27 cellular contexts compared by ENCODE assay signal in genomic region chr12:21894792-21895392, GRCh38. TPM values are rescaled to one million over a fixed set of nuclear protein-coding genes. Genes with fewer than 3 reads are reported as not detected.
DNase-seq lines count a peak whose midpoint lies in the region; ATAC-seq and TF ChIP-seq lines count a peak whose summit lies in the region.
"Had no signal": no experiment of that assay in that cellular context is flagged by ENCODE, and none has a peak within 500 bp of the region (broad histone marks: within the 10 kb centered on the region; RNA-seq: fewer than 3 reads in every experiment).

No MANE protein-coding gene starts in this region.

- no peak for TF ChIP-seq POLR2A in gastrocnemius medialis (IDR thresholded peaks at IDR 0.05)

- DNase-seq in adipocyte (ENCODE audit: low read depth), result peak; percentile 14
- peak; percentile 9 for DNase-seq in kidney glomerular epithelial cell (lab: John Stamatoyannopoulos, UW)
- peak; percentile 42 to 46 for DNase-seq in gastrocnemius medialis
- DNase-seq in nephron progenitor cell, result no peak
- DNase-seq: activated CD4-positive, alpha-beta T cell treated with anti-CD3 and anti-CD28 coated beads for 4 hours; activated CD8-positive, alpha-beta memory T cell treated with anti-CD3 and anti-CD28 coated beads for 24 hours; activated effector memory CD4-positive, alpha-beta T cell treated with anti-CD3 and anti-CD28 coated beads, Interleukin-2, amount 50 U/mL, for 16 hours; activated naive CD8-positive, alpha-beta T cell treated with anti-CD3 and anti-CD28 coated beads for 36 hours; central memory CD4-positive, alpha-beta T cell; GF-D8; heart right ventricle; left cardiac atrium; mesendoderm; NCI-H1105; NCI-H1930; NCI-H526 treated with DMSO at 0.1 percent for 48 hours; SHP77 treated with DMSO at 0.1 percent for 48 hours had no signal

- H3K4me3 ChIP-seq in adipocyte (ENCODE audit: low read length) (no peak overlapping the region), gastrocnemius medialis (no peak overlapping the region)
- H3K4me3 ChIP-seq: heart right ventricle, prostate gland, skin epidermis had no signal

- peaks cover 10% of the 10 kb centered on the region for H3K9me3 Mint-ChIP-seq in nephron progenitor cell
- H3K9me3 Mint-ChIP-seq: T-helper 2 cell treated with Interferon-gamma antibody and Interleukin-4, amounts not matched to agents 5 μg/mL and 100 μg/mL, for 36 hours had no signal

- H3K9ac ChIP-seq in adipocyte (ENCODE audit: low read length), result no peak overlapping the region

- H3K4me1 Mint-ChIP-seq in nephron progenitor cell, result no peaks in the 10 kb centered on the region
- H3K4me1 Mint-ChIP-seq: activated naive CD8-positive, alpha-beta T cell treated with anti-CD3 and anti-CD28 coated beads for 36 hours; IgD-negative memory B cell had no signal

- H3K9me3 ChIP-seq in adipocyte (ENCODE audit: control insufficient read depth, low read length) (no peaks in the 10 kb centered on the region), gastrocnemius medialis (no peaks in the 10 kb centered on the region)
- H3K9me3 ChIP-seq: heart right ventricle, prostate gland had no signal

- H3K27ac Mint-ChIP-seq in nephron progenitor cell, result no peak overlapping the region
- H3K27ac Mint-ChIP-seq: activated naive CD8-positive, alpha-beta T cell treated with anti-CD3 and anti-CD28 coated beads for 36 hours; IgD-negative memory B cell; stimulated activated naive CD8-positive, alpha-beta T cell treated with anti-CD3 and anti-CD28 coated beads, Interleukin-15, Interleukin-2, amounts not matched to agents 100 ng/mL and 50 ng/mL, for 24 hours; T-helper 2 cell treated with Interferon-gamma antibody and Interleukin-4, amounts not matched to agents 5 μg/mL and 100 μg/mL, for 36 hours had no signal

- peak overlapping the region; percentile 74 to 85 (median 81) for H3K27ac ChIP-seq in gastrocnemius medialis
- H3K27ac ChIP-seq: prostate gland, skin epidermis had no signal

- no peaks in the 10 kb centered on the region for H3K27me3 ChIP-seq in adipocyte (replicated peaks; ENCODE audit: control insufficient read depth, insufficient read depth, low read length)
- H3K27me3 ChIP-seq in gastrocnemius medialis, result no peaks in the 10 kb centered on the region
- H3K27me3 ChIP-seq: heart right ventricle had no signal

- TF ChIP-seq CTCF in gastrocnemius medialis (IDR thresholded peaks at IDR 0.05 in 4 of 5, conservative IDR thresholded peaks at IDR 0.05 in 1 of 5), result no peak
- TF ChIP-seq CTCF in nephron progenitor cell (IDR thresholded peaks at IDR 0.05), result no peak

- no peaks in the 10 kb centered on the region for H3K36me3 ChIP-seq in adipocyte (ENCODE audit: control insufficient read depth, insufficient read depth, low read length, severe bottlenecking)
- peaks cover 0 to 9% of the 10 kb centered on the region in 2 donors for H3K36me3 ChIP-seq in gastrocnemius medialis
- H3K36me3 ChIP-seq: prostate gland had no signal

- in situ Hi-C loops in gastrocnemius medialis (cut with MboI; ENCODE audit: low sequenced_read_pairs in 4 of 4), result no loop called here

- peaks cover 27% of the 10 kb centered on the region for H3K36me3 Mint-ChIP-seq in nephron progenitor cell (ENCODE audit: low read depth)
- H3K36me3 Mint-ChIP-seq: activated naive CD8-positive, alpha-beta T cell treated with anti-CD3 and anti-CD28 coated beads for 36 hours; IgD-negative memory B cell had no signal

- ATAC-seq in GM18907 (IDR thresholded peaks at IDR 0.05; ENCODE audit: unreplicated experiment), result peak; percentile 72
- peak; percentile 77 to 85 for ATAC-seq in gastrocnemius medialis
- no peak for ATAC-seq in HG03159 (IDR thresholded peaks at IDR 0.05; ENCODE audit: unreplicated experiment)
- ATAC-seq in esophagus mucosa, result no peak
- no peak for ATAC-seq in GM21423 (IDR thresholded peaks at IDR 0.05; ENCODE audit: unreplicated experiment)
- ATAC-seq: HCT116, heart right ventricle, left cardiac atrium had no signal

- no peak overlapping the region for H3K4me3 Mint-ChIP-seq in nephron progenitor cell
- H3K4me3 Mint-ChIP-seq: activated naive CD8-positive, alpha-beta T cell treated with anti-CD3 and anti-CD28 coated beads for 36 hours; IgD-negative memory B cell; stimulated activated naive CD8-positive, alpha-beta T cell treated with anti-CD3 and anti-CD28 coated beads, Interleukin-15, Interleukin-2, amounts not matched to agents 100 ng/mL and 50 ng/mL, for 24 hours; T-helper 2 cell treated with Interferon-gamma antibody and Interleukin-4, amounts not matched to agents 5 μg/mL and 100 μg/mL, for 36 hours had no signal

- intact Hi-C loops in gastrocnemius medialis (cut with DNase I; ENCODE audit: low total_unique reads), result no loop called here

- H3K4me1 ChIP-seq in adipocyte (ENCODE audit: control insufficient read depth, insufficient read depth, low read length) (peaks cover 33% of the 10 kb centered on the region), gastrocnemius medialis (peaks cover 38 to 49% of the 10 kb centered on the region in 2 donors)
- H3K4me1 ChIP-seq: prostate gland had no signal

- no peaks in the 10 kb centered on the region for H3K27me3 Mint-ChIP-seq in nephron progenitor cell (ENCODE audit: low read depth, poor library complexity)
- H3K27me3 Mint-ChIP-seq: activated naive CD8-positive, alpha-beta T cell treated with anti-CD3 and anti-CD28 coated beads for 36 hours; IgD-negative memory B cell; stimulated activated naive CD8-positive, alpha-beta T cell treated with anti-CD3 and anti-CD28 coated beads, Interleukin-15, Interleukin-2, amounts not matched to agents 100 ng/mL and 50 ng/mL, for 24 hours had no signal

RNA-seq across cellular contexts. Expression of gene ABCC9, which starts 46.3 kb away (rescaled TPM):
- total RNA-seq in gastrocnemius medialis, result 100 to 1,000 TPM in 3 of 4 donors, 10 to 100 TPM in 1; 76.1 to 140 (median 118) TPM
- total RNA-seq in esophagus mucosa, result 3.0 TPM
- total RNA-seq: activated naive CD8-positive, alpha-beta T cell treated with anti-CD3 and anti-CD28 coated beads for 36 hours had no signal

Comparison
In these comparisons a context has a peak if more than half of its experiments do, and no peak if none do; other contexts are left out.
1. ATAC-seq: peak in GM18907 (single experiment) and gastrocnemius medialis (2 of 2); none in HG03159 (single experiment), esophagus mucosa (single experiment) and GM21423 (single experiment).
2. RNA of gene ABCC9, which starts 46.3 kb away (total RNA-seq): 76.1 to 140 TPM in gastrocnemius medialis; 3.0 TPM in esophagus mucosa (single experiment); every median in the first group is over 10 times any median in the second.